Comparison of ENCODE assay signal across 22 cellular contexts in genomic region chr3:108086653-108087052, GRCh38. TPM values are rescaled to one million over a fixed set of nuclear protein-coding genes. Genes with fewer than 3 reads are reported as not detected.
DNase-seq lines count a peak whose midpoint lies in the region; ATAC-seq, FAIRE-seq and TF ChIP-seq lines count a peak whose summit lies in the region.
"Had no signal": no experiment of that assay in that cellular context is flagged by ENCODE, and none has a peak within 500 bp of the region (broad histone marks: within the 10 kb centered on the region; RNA-seq: fewer than 3 reads in every experiment).

No MANE protein-coding gene starts in this region.

- peaks cover 2 to 71% (median 40%) of the 10 kb centered on the region in 11 experiments; a peak in 16 of 22 replicates for H4K20me1 ChIP-seq in BLaER1 treated with 17β-estradiol and CSF1 and Interleukin-3, amounts not matched to agents 10 nM and 100 nM
- H4K20me1 ChIP-seq in DND-41 (ENCODE audit: insufficient read depth, low read length) = peaks cover 42% of the 10 kb centered on the region; the same call in 1 of the 2 replicates
- peaks cover 11% of the 10 kb centered on the region; the same call in 1 of the 2 replicates for H4K20me1 ChIP-seq in Karpas-422 (ENCODE audit: insufficient read depth, low read depth, low read length)
- H4K20me1 ChIP-seq in keratinocyte (ENCODE audit: control insufficient read depth, extremely low read depth, insufficient read depth, low read length) = no peaks in the 10 kb centered on the region

- intact Hi-C loops in breast epithelium (cut with DNase I; ENCODE audit: low total_unique reads) = no loop called here

- dilution Hi-C loops in keratinocyte (cut with MboI; ENCODE audit: extremely low pct_ligation_motif_present, low sequenced_read_pairs) = no loop called here

- peaks cover 0 to 3% of the 10 kb centered on the region in 2 donors for H3K9me3 Mint-ChIP-seq in activated naive CD4-positive, alpha-beta T cell treated with anti-CD3 and anti-CD28 coated beads, Interleukin-2, amount 50 U/mL, for 72 hours
- H3K9me3 Mint-ChIP-seq: CD8-positive, alpha-beta T cell had no signal

- no peak overlapping the region for H3K27ac ChIP-seq in BLaER1 treated with 17β-estradiol and CSF1 and Interleukin-3, amounts not matched to agents 10 nM and 100 nM
- H3K27ac ChIP-seq in DND-41 (ENCODE audit: low read length) = no peak overlapping the region
- H3K27ac ChIP-seq in Karpas-422 (ENCODE audit: low read length) = peak overlapping the region; percentile 88
- H3K27ac ChIP-seq in keratinocyte (ENCODE audit: control insufficient read depth, insufficient read depth, low read length) = no peak overlapping the region
- H3K27ac ChIP-seq in brain microvascular endothelial cell = no peak overlapping the region
- H3K27ac ChIP-seq in breast epithelium = no peak overlapping the region
- H3K27ac ChIP-seq: RWPE1 had no signal

- no peaks in the 10 kb centered on the region for H3K9me2 ChIP-seq in Karpas-422 (replicated peaks; ENCODE audit: insufficient read depth, low read length)

- no peaks in the 10 kb centered on the region for H3K9me3 ChIP-seq in BLaER1 treated with 17β-estradiol and CSF1 and Interleukin-3, amounts not matched to agents 10 nM and 100 nM (replicated peaks in 1 of 11)
- H3K9me3 ChIP-seq in DND-41 (ENCODE audit: insufficient read depth, low read length, severe bottlenecking) (no peaks in the 10 kb centered on the region), Karpas-422 (ENCODE audit: low read length) (no peaks in the 10 kb centered on the region), keratinocyte (ENCODE audit: control insufficient read depth, low read depth, low read length) (peaks cover 1% of the 10 kb centered on the region), breast epithelium (no peaks in the 10 kb centered on the region)
- H3K9me3 ChIP-seq: BE2C had no signal

- DNase-seq in DND-41 (no peak), Karpas-422 (no peak), keratinocyte (ENCODE audit: low read depth, low spot score) (no peak), NCI-H446 treated with DMSO at 0.1 percent for 48 hours (lab: John Stamatoyannopoulos, UW) (no peak), brain microvascular endothelial cell (no peak), breast epithelium (ENCODE audit: low spot score in 2 of 2) (no peak)
- DNase-seq in activated naive CD4-positive, alpha-beta T cell treated with anti-CD3 and anti-CD28 coated beads, Interleukin-2, amount 50 U/mL, for 72 hours (ENCODE audit: low spot score in 2 of 2) = no peak
- DNase-seq: BE2C; CD8-positive, alpha-beta T cell; DMS 273 treated with DMSO at 0.1 percent for 48 hours; DMS79; HCEC 1CT; MM.1S; NCI-H2029; NCI-H446; NCI-H526; SHP77; T-helper 1 cell had no signal

- peaks cover 3 to 10% of the 10 kb centered on the region in 2 donors for H3K36me3 Mint-ChIP-seq in activated naive CD4-positive, alpha-beta T cell treated with anti-CD3 and anti-CD28 coated beads, Interleukin-2, amount 50 U/mL, for 72 hours

- H3K4me2 ChIP-seq in BLaER1 treated with 17β-estradiol and CSF1 and Interleukin-3, amounts not matched to agents 10 nM and 100 nM = peak overlapping the region; percentile 29 to 96 (median 87); a peak in 16 of 22 replicates
- H3K4me2 ChIP-seq in DND-41 (ENCODE audit: insufficient read depth, low read length) (peak overlapping the region; percentile 83; the same call in 1 of the 2 replicates), Karpas-422 (ENCODE audit: low read depth, low read length, poor library complexity, severe bottlenecking) (peak overlapping the region; percentile 93), keratinocyte (ENCODE audit: control insufficient read depth, extremely low read depth, insufficient read depth, low read depth, low read length) (no peak overlapping the region)

- ATAC-seq in DND-41 (ENCODE audit: insufficient read depth, low read depth) = no peak
- ATAC-seq in activated naive CD4-positive, alpha-beta T cell treated with anti-CD3 and anti-CD28 coated beads, Interleukin-2, amount 50 U/mL, for 72 hours = no peak
- ATAC-seq: CD8-positive, alpha-beta T cell; Panc1 had no signal

- no peak for TF ChIP-seq CTCF in DND-41 (IDR thresholded peaks at IDR 0.05; ENCODE audit: borderline replicate concordance, extremely low read depth, low read length, poor library complexity, severe bottlenecking)
- TF ChIP-seq CTCF in keratinocyte (optimal IDR thresholded peaks at IDR 0.05 in 1 of 3, IDR thresholded peaks at IDR 0.05 in 1 of 3, conservative IDR thresholded peaks at IDR 0.05 in 1 of 3; ENCODE audit: extremely low read depth in 1 of 3, insufficient read depth in 2 of 3, low read length in 3 of 3) = no peak
- no peak for TF ChIP-seq CTCF in brain microvascular endothelial cell (IDR thresholded peaks at IDR 0.05; ENCODE audit: low read depth, low read length, missing control alignments)
- no peak for TF ChIP-seq CTCF in breast epithelium (IDR thresholded peaks at IDR 0.05)

- peak; percentile 53 for FAIRE-seq in keratinocyte (lab: Jason Lieb, UNC)
- FAIRE-seq: H1 had no signal

- no peak overlapping the region for H3K9ac ChIP-seq in BLaER1 treated with 17β-estradiol and CSF1 and Interleukin-3, amounts not matched to agents 10 nM and 100 nM
- H3K9ac ChIP-seq in DND-41 (ENCODE audit: low read depth, low read length) (no peak overlapping the region), Karpas-422 (ENCODE audit: low read length) (no peak overlapping the region), keratinocyte (ENCODE audit: control insufficient read depth, extremely low read depth, insufficient read depth, low read length) (no peak overlapping the region)

- no peak overlapping the region for H3K4me3 ChIP-seq in BLaER1 treated with 17β-estradiol and CSF1 and Interleukin-3, amounts not matched to agents 10 nM and 100 nM
- no peak overlapping the region for H3K4me3 ChIP-seq in DND-41 (ENCODE audit: low read depth in 1 of 2, low read length in 2 of 2)
- 0 out of 2 replicates have a peak overlapping the region, but pooled peaks have one; percentile 0 for H3K4me3 ChIP-seq in Karpas-422 (ENCODE audit: low read length)
- no peak overlapping the region for H3K4me3 ChIP-seq in keratinocyte (ENCODE audit: control insufficient read depth in 2 of 3, extremely low read depth in 1 of 3, insufficient read depth in 2 of 3, low read depth in 1 of 3, low read length in 3 of 3)
- no peak overlapping the region for H3K4me3 ChIP-seq in brain microvascular endothelial cell (ENCODE audit: low read depth, low read length)
- no peak overlapping the region for H3K4me3 ChIP-seq in breast epithelium

- H3K4me1 ChIP-seq in BLaER1 treated with 17β-estradiol and CSF1 and Interleukin-3, amounts not matched to agents 10 nM and 100 nM = peaks cover 21 to 70% (median 32%) of the 10 kb centered on the region in 10 experiments
- H3K4me1 ChIP-seq in DND-41 (ENCODE audit: insufficient read depth, low read length) (peaks cover 61% of the 10 kb centered on the region), Karpas-422 (ENCODE audit: low read length) (peaks cover 78% of the 10 kb centered on the region), keratinocyte (ENCODE audit: control insufficient read depth, extremely low read depth, insufficient read depth, low read length) (peaks cover 8% of the 10 kb centered on the region), breast epithelium (peaks cover 0 to 4% of the 10 kb centered on the region in 2 donors)

- H2AFZ ChIP-seq in DND-41 (ENCODE audit: low read depth, low read length) = no peak overlapping the region
- no peak overlapping the region for H2AFZ ChIP-seq in Karpas-422 (ENCODE audit: low read length)
- no peak overlapping the region for H2AFZ ChIP-seq in keratinocyte (ENCODE audit: control insufficient read depth, low read length)

- H3K27ac Mint-ChIP-seq in activated naive CD4-positive, alpha-beta T cell treated with anti-CD3 and anti-CD28 coated beads, Interleukin-2, amount 50 U/mL, for 72 hours = no peak overlapping the region
- H3K27ac Mint-ChIP-seq: CD8-positive, alpha-beta T cell had no signal

- in situ Hi-C loops in brain microvascular endothelial cell (cut with HindIII; ENCODE audit: low pct_ligation_motif_present, low sequenced_read_pairs) = no loop called here

- H3K36me3 ChIP-seq in BLaER1 treated with 17β-estradiol and CSF1 and Interleukin-3, amounts not matched to agents 10 nM and 100 nM = peaks cover 11 to 39% (median 25%) of the 10 kb centered on the region in 11 experiments; a peak in 18 of 22 replicates
- H3K36me3 ChIP-seq in DND-41 (ENCODE audit: insufficient read depth, low read length) (peaks cover 15% of the 10 kb centered on the region), Karpas-422 (ENCODE audit: insufficient read depth, low read length) (peaks cover 18% of the 10 kb centered on the region), keratinocyte (ENCODE audit: control insufficient read depth in 2 of 2, extremely low read depth in 1 of 2, insufficient read depth in 2 of 2, low read length in 2 of 2) (no peaks in the 10 kb centered on the region), brain microvascular endothelial cell (replicated peaks) (no peaks in the 10 kb centered on the region), breast epithelium (no peaks in the 10 kb centered on the region)
- H3K36me3 ChIP-seq: BE2C had no signal

- H3K9me1 ChIP-seq in keratinocyte (ENCODE audit: control insufficient read depth, extremely low read depth, insufficient read depth, low read length) = no peaks in the 10 kb centered on the region

- peaks cover 92% of the 10 kb centered on the region for H3K79me2 ChIP-seq in DND-41 (ENCODE audit: insufficient read depth, low read length)
- peaks cover 91% of the 10 kb centered on the region for H3K79me2 ChIP-seq in Karpas-422 (ENCODE audit: low read length)
- H3K79me2 ChIP-seq in keratinocyte (ENCODE audit: control insufficient read depth, insufficient read depth, low read length) = peaks cover 80% of the 10 kb centered on the region

- H3K27me3 ChIP-seq in BLaER1 treated with 17β-estradiol and CSF1 and Interleukin-3, amounts not matched to agents 10 nM and 100 nM = no peaks in the 10 kb centered on the region
- no peaks in the 10 kb centered on the region for H3K27me3 ChIP-seq in DND-41 (ENCODE audit: insufficient read depth, low read length, poor library complexity)
- H3K27me3 ChIP-seq in Karpas-422 (ENCODE audit: low read length) = no peaks in the 10 kb centered on the region
- H3K27me3 ChIP-seq in keratinocyte (ENCODE audit: control insufficient read depth, extremely low read depth, insufficient read depth, low read length) = no peaks in the 10 kb centered on the region
- no peaks in the 10 kb centered on the region for H3K27me3 ChIP-seq in brain microvascular endothelial cell (replicated peaks)
- no peaks in the 10 kb centered on the region for H3K27me3 ChIP-seq in breast epithelium
- H3K27me3 ChIP-seq: BE2C had no signal

- TF ChIP-seq POLR2A in breast epithelium (IDR thresholded peaks at IDR 0.05) = no peak

RNA-seq across cellular contexts. Expression of gene CD47, which starts 4.2 kb away (rescaled TPM):
- 119 and 180 TPM in 2 replicates for total RNA-seq in Karpas-422 (2014; rRNA removed; shearing (Covaris generic); ENCODE audit: low replicate concordance)
- polyA plus RNA-seq in keratinocyte = 48.3 to 96.5 TPM (median 64.3 TPM) in 3 replicates
- polyA plus RNA-seq in keratinocyte (2011; ENCODE audit: low read depth) = 84.5 TPM
- 39.4 and 72.7 TPM in 2 replicates for polyA plus RNA-seq in keratinocyte (2011; cell fraction: cytosol; rRNA removed)
- polyA plus RNA-seq in keratinocyte (2011; cell fraction: nucleus; rRNA removed) = 73.2 and 105 TPM in 2 replicates
- 30.9 and 48.9 TPM in 2 replicates for polyA plus RNA-seq in keratinocyte (2012; ENCODE audit: low replicate concordance)
- polyA minus RNA-seq in keratinocyte = 29.9 to 61.0 TPM (median 36.8 TPM) in 3 replicates
- 11.7 TPM for polyA minus RNA-seq in keratinocyte (2011; cell fraction: cytosol; rRNA and poly(A)+ RNA removed)
- polyA minus RNA-seq in keratinocyte (2011; cell fraction: nucleus; rRNA and poly(A)+ RNA removed) = 29.3 and 66.9 TPM in 2 replicates
- total RNA-seq in activated naive CD4-positive, alpha-beta T cell treated with anti-CD3 and anti-CD28 coated beads, Interleukin-2, amount 50 U/mL, for 72 hours = 100 to 1,000 TPM in 1 of 2 donors, 10 to 100 TPM in 1; 83.0 to 158 TPM
- total RNA-seq in breast epithelium = 100 to 1,000 TPM in 1 of 3 donors, 10 to 100 TPM in 2; 52.8 to 126 (median 85.5) TPM
